31 cellular contexts compared by ENCODE assay signal in genomic region chr2:154338359-154338967, GRCh38.
"Had no signal": no experiment of that assay in that cellular context is flagged by ENCODE, and none has a peak within 500 bp of the region (broad histone marks: within the 10 kb centered on the region; RNA-seq: fewer than 3 reads in every experiment).

No MANE protein-coding gene starts in this region.

- FAIRE-seq: endothelial cell of umbilical vein, keratinocyte had no signal

- H3K36me3 Mint-ChIP-seq: activated naive CD4-positive, alpha-beta T cell treated with anti-CD3 and anti-CD28 coated beads, Interleukin-2, amount 50 U/mL, for 24 hours; naive thymus-derived CD4-positive, alpha-beta T cell; stimulated activated memory B cell treated with anti-CD40 and anti-IgM and Interleukin-4, amounts not matched to agents 10 μg/mL and 1 μg/mL and 100 μg/mL, for 72 hours had no signal

- H3K9me3 Mint-ChIP-seq: activated naive CD8-positive, alpha-beta T cell treated with anti-CD3 and anti-CD28 coated beads, Interleukin-2, amount 50 U/mL, for 24 hours; activated T-helper 2 cell treated with anti-CD3 and anti-CD28 coated beads, Interferon-gamma antibody, Interleukin-2, Interleukin-4, amounts not matched to agents 10 μg/mL and 5 μg/mL and 100 μg/mL, durations not matched to agents 14 hours and 24 hours and 36 hours; neural crest cell; stimulated activated memory B cell treated with anti-CD40 and anti-IgM and Interleukin-4, amounts not matched to agents 10 μg/mL and 1 μg/mL and 100 μg/mL, for 72 hours; T-helper 2 cell treated with Interferon-gamma antibody and Interleukin-4, amounts not matched to agents 5 μg/mL and 100 μg/mL, for 36 hours had no signal

- H3K4me1 Mint-ChIP-seq: activated naive CD4-positive, alpha-beta T cell treated with anti-CD3 and anti-CD28 coated beads, Interleukin-2, amount 50 U/mL, for 24 hours; activated naive CD8-positive, alpha-beta T cell treated with anti-CD3 and anti-CD28 coated beads, Interleukin-2, amount 50 U/mL, for 24 hours; naive thymus-derived CD4-positive, alpha-beta T cell; neural crest cell; stimulated activated memory B cell treated with anti-CD40 and anti-IgM and Interleukin-4, amounts not matched to agents 10 μg/mL and 1 μg/mL and 100 μg/mL, for 72 hours had no signal

- ATAC-seq: activated CD4-positive, CD25-positive, alpha-beta regulatory T cell treated with anti-CD3 and anti-CD28 coated beads, Interleukin-2, amount 50 U/mL, for 24 hours; activated naive CD8-positive, alpha-beta T cell treated with anti-CD3 and anti-CD28 coated beads, Interleukin-2, amount 50 U/mL, for 24 hours; effector memory CD8-positive, alpha-beta T cell; left colon; naive thymus-derived CD4-positive, alpha-beta T cell; stimulated activated memory B cell treated with anti-CD40 and anti-IgM and Interleukin-4, amounts not matched to agents 10 μg/mL and 1 μg/mL and 100 μg/mL, for 72 hours had no signal

- H3K4me3 Mint-ChIP-seq: activated naive CD4-positive, alpha-beta T cell treated with anti-CD3 and anti-CD28 coated beads, Interleukin-2, amount 50 U/mL, for 24 hours; activated naive CD8-positive, alpha-beta T cell treated with anti-CD3 and anti-CD28 coated beads, Interleukin-2, amount 50 U/mL, for 24 hours; effector memory CD8-positive, alpha-beta T cell; naive thymus-derived CD4-positive, alpha-beta T cell; neural crest cell; stimulated activated memory B cell treated with anti-CD40 and anti-IgM and Interleukin-4, amounts not matched to agents 10 μg/mL and 1 μg/mL and 100 μg/mL, for 72 hours; T-helper 2 cell treated with Interferon-gamma antibody and Interleukin-4, amounts not matched to agents 5 μg/mL and 100 μg/mL, for 36 hours had no signal

- H3K27ac Mint-ChIP-seq: activated naive CD4-positive, alpha-beta T cell treated with anti-CD3 and anti-CD28 coated beads, Interleukin-2, amount 50 U/mL, for 24 hours; activated naive CD8-positive, alpha-beta T cell treated with anti-CD3 and anti-CD28 coated beads, Interleukin-2, amount 50 U/mL, for 24 hours; activated T-helper 2 cell treated with anti-CD3 and anti-CD28 coated beads, Interferon-gamma antibody, Interleukin-2, Interleukin-4, amounts not matched to agents 10 μg/mL and 5 μg/mL and 100 μg/mL, durations not matched to agents 14 hours and 24 hours and 36 hours; effector memory CD8-positive, alpha-beta T cell; naive thymus-derived CD4-positive, alpha-beta T cell; stimulated activated memory B cell treated with anti-CD40 and anti-IgM and Interleukin-4, amounts not matched to agents 10 μg/mL and 1 μg/mL and 100 μg/mL, for 72 hours; T-helper 2 cell treated with Interferon-gamma antibody and Interleukin-4, amounts not matched to agents 5 μg/mL and 100 μg/mL, for 36 hours had no signal

- H3K27me3 Mint-ChIP-seq: activated naive CD4-positive, alpha-beta T cell treated with anti-CD3 and anti-CD28 coated beads, Interleukin-2, amount 50 U/mL, for 24 hours; activated naive CD8-positive, alpha-beta T cell treated with anti-CD3 and anti-CD28 coated beads, Interleukin-2, amount 50 U/mL, for 24 hours; effector memory CD8-positive, alpha-beta T cell; naive thymus-derived CD4-positive, alpha-beta T cell; stimulated activated memory B cell treated with anti-CD40 and anti-IgM and Interleukin-4, amounts not matched to agents 10 μg/mL and 1 μg/mL and 100 μg/mL, for 72 hours had no signal

- DNase-seq: activated CD4-positive, alpha-beta T cell treated with anti-CD3 and anti-CD28 coated beads for 48 hours; activated CD4-positive, alpha-beta T cell treated with anti-CD3 and anti-CD28 coated beads, Interleukin-2, amount 50 U/mL, for 48 hours; activated CD8-positive, alpha-beta memory T cell treated with anti-CD3 and anti-CD28 coated beads, Interleukin-2, amount 50 U/mL, for 48 hours; activated naive CD8-positive, alpha-beta T cell treated with anti-CD3 and anti-CD28 coated beads, Interleukin-2, amount 50 U/mL, for 24 hours; activated T-cell treated with anti-CD3 and anti-CD28 coated beads, Interleukin-2, amount 50 U/mL, for 48 hours; amygdala; caudate nucleus; cortex of kidney; effector memory CD8-positive, alpha-beta T cell; head of caudate nucleus; hippocampal formation; left colon; mammary epithelial cell; midbrain; naive thymus-derived CD4-positive, alpha-beta T cell; occipital lobe; stimulated activated CD4-positive, alpha-beta T cell treated with anti-CD3 and anti-CD28 coated beads, Interleukin-1b, Interleukin-23, amount 100 ng/mL, for 48 hours; stimulated activated CD4-positive, alpha-beta T cell treated with anti-CD3 and anti-CD28 coated beads, Interleukin-4, amount 100 ng/mL, for 4 hours; stimulated activated CD8-positive, alpha-beta memory T cell treated with anti-CD3 and anti-CD28 coated beads, Interleukin-4, amount 100 ng/mL, for 48 hours; stomach; T-helper 1 cell; thyroid gland; upper lobe of left lung had no signal
